In genomic region chr2:12456293-12457151, GRCh38 we compare ENCODE assay signal across 1 cellular context.
TF ChIP-seq lines count a peak whose summit lies in the region.

No MANE protein-coding gene starts in this region.

TF ChIP-seq in K562, 482 proteins besides CTCF, POLR2A, EP300 and RAD21 (continued from another document and continues in another):
- no peak for TF ChIP-seq BCLAF1 (IDR thresholded peaks at IDR 0.05; ENCODE audit: borderline replicate concordance in 1 of 2, control insufficient read depth in 1 of 2, low read depth in 2 of 2, low read length in 1 of 2)
- no peak for TF ChIP-seq ZNF165 (CRISPR knock-in tag; IDR thresholded peaks at IDR 0.05; ENCODE audit: borderline replicate concordance)
- TF ChIP-seq SRF (CRISPR knock-in tag; IDR thresholded peaks at IDR 0.05), result peak in 1 of 2 experiments; percentile 23; a peak in 1 of 4 replicates
- no peak for TF ChIP-seq GATA2 (CRISPR knock-in tag; IDR thresholded peaks at IDR 0.05)
- TF ChIP-seq PURB (CRISPR knock-in tag; IDR thresholded peaks at IDR 0.05; ENCODE audit: low read depth), result no peak
- TF ChIP-seq ZKSCAN8 (CRISPR knock-in tag; IDR thresholded peaks at IDR 0.05), result no peak
- TF ChIP-seq MAX (CRISPR knock-in tag; IDR thresholded peaks at IDR 0.05), result no peak
- TF ChIP-seq KHSRP (IDR thresholded peaks at IDR 0.05), result no peak
- no peak for TF ChIP-seq CSDE1 (IDR thresholded peaks at IDR 0.05)
- TF ChIP-seq THRB (CRISPR knock-in tag; conservative IDR thresholded peaks at IDR 0.05), result no peak
- no peak for TF ChIP-seq SRSF9 (IDR thresholded peaks at IDR 0.05; ENCODE audit: borderline replicate concordance, low read depth, low read length)
- no peak for TF ChIP-seq PTTG1 (tag; IDR thresholded peaks at IDR 0.05; ENCODE audit: low read depth)
- TF ChIP-seq MXI1 (IDR thresholded peaks at IDR 0.05; ENCODE audit: low read depth, low read length), result no peak
- TF ChIP-seq ZNF436 (CRISPR knock-in tag; IDR thresholded peaks at IDR 0.05), result no peak
- TF ChIP-seq HIVEP1 (CRISPR knock-in tag; IDR thresholded peaks at IDR 0.05), result no peak
- no peak for TF ChIP-seq CCAR2 (IDR thresholded peaks at IDR 0.05; ENCODE audit: low read depth, low read length)
- TF ChIP-seq GATAD2B (IDR thresholded peaks at IDR 0.05; ENCODE audit: borderline replicate concordance), result no peak
- TF ChIP-seq ZNF431 (CRISPR knock-in tag; IDR thresholded peaks at IDR 0.05), result no peak
- TF ChIP-seq RBM22 (IDR thresholded peaks at IDR 0.05; ENCODE audit: low read depth, low read length, poor library complexity, severe bottlenecking), result no peak
- TF ChIP-seq HMBOX1 (IDR thresholded peaks at IDR 0.05), result 0 out of 2 replicates have a peak, but pooled peaks have one; percentile 47
- TF ChIP-seq GATAD2A (IDR thresholded peaks at IDR 0.05), result no peak
- TF ChIP-seq THRAP3 (IDR thresholded peaks at IDR 0.05; ENCODE audit: borderline replicate concordance), result no peak
- TF ChIP-seq BDP1 (IDR thresholded peaks at IDR 0.05; ENCODE audit: insufficient read depth, insufficient read length), result no peak
- TF ChIP-seq ARID4B (CRISPR knock-in tag; IDR thresholded peaks at IDR 0.05), result no peak
- no peak; the same call in 1 of the 2 replicates for TF ChIP-seq TOE1 (IDR thresholded peaks at IDR 0.05; ENCODE audit: borderline replicate concordance)
- no peak for TF ChIP-seq TOE1 (CRISPR knock-in tag; IDR thresholded peaks at IDR 0.05; ENCODE audit: borderline replicate concordance, low read depth)
- TF ChIP-seq ZNF655 (CRISPR knock-in tag; IDR thresholded peaks at IDR 0.05), result no peak
- TF ChIP-seq NCOR1 (IDR thresholded peaks at IDR 0.05), result no peak
- TF ChIP-seq TEAD2 (tag; IDR thresholded peaks at IDR 0.05), result no peak
- no peak for TF ChIP-seq KLF16 (IDR thresholded peaks at IDR 0.05)
- TF ChIP-seq FOXP1 (CRISPR knock-in tag; IDR thresholded peaks at IDR 0.05), result no peak
- TF ChIP-seq PATZ1 (CRISPR knock-in tag; IDR thresholded peaks at IDR 0.05; ENCODE audit: borderline replicate concordance), result no peak
- no peak for TF ChIP-seq CREB3 (tag; conservative IDR thresholded peaks at IDR 0.05; ENCODE audit: low read depth)
- TF ChIP-seq ZNF77 (CRISPR knock-in tag; IDR thresholded peaks at IDR 0.05), result no peak
- peak; percentile 97 for TF ChIP-seq EP400 (IDR thresholded peaks at IDR 0.05)
- TF ChIP-seq NFATC3 (IDR thresholded peaks at IDR 0.05), result no peak
- no peak for TF ChIP-seq NCOA1 (IDR thresholded peaks at IDR 0.05; ENCODE audit: low read depth)
- TF ChIP-seq NONO (IDR thresholded peaks at IDR 0.05; ENCODE audit: low read depth in 2 of 2, low read length in 1 of 2), result no peak
- TF ChIP-seq ZFP30 (CRISPR knock-in tag; IDR thresholded peaks at IDR 0.05; ENCODE audit: borderline replicate concordance), result no peak
- no peak for TF ChIP-seq CHD1 (IDR thresholded peaks at IDR 0.05; ENCODE audit: low read length)
- no peak for TF ChIP-seq ZBTB49 (CRISPR knock-in tag; IDR thresholded peaks at IDR 0.05; ENCODE audit: borderline replicate concordance)
- no peak for TF ChIP-seq TSC22D4 (tag; IDR thresholded peaks at IDR 0.05)
- TF ChIP-seq DDX20 (tag; IDR thresholded peaks at IDR 0.05; ENCODE audit: low read depth), result no peak
- no peak for TF ChIP-seq ZNF639 (CRISPR knock-in tag; conservative IDR thresholded peaks at IDR 0.05 in 1 of 2, IDR thresholded peaks at IDR 0.05 in 1 of 2)
